25 cellular contexts compared by ENCODE assay signal in genomic region chr13:30481241-30481760, GRCh38. TPM values are rescaled to one million over a fixed set of nuclear protein-coding genes. Genes with fewer than 3 reads are reported as not detected.
DNase-seq lines count a peak whose midpoint lies in the region; ATAC-seq, FAIRE-seq and TF ChIP-seq lines count a peak whose summit lies in the region.
"Had no signal": no experiment of that assay in that cellular context is flagged by ENCODE, and none has a peak within 500 bp of the region (broad histone marks: within the 10 kb centered on the region; RNA-seq: fewer than 3 reads in every experiment).

No MANE protein-coding gene starts in this region.

- TF ChIP-seq CTCF in breast epithelium (IDR thresholded peaks at IDR 0.05) (no peak), MCF 10A (IDR thresholded peaks at IDR 0.05; ENCODE audit: unreplicated experiment) (no peak), WTC11 (IDR thresholded peaks at IDR 0.05) (no peak), keratinocyte (optimal IDR thresholded peaks at IDR 0.05 in 1 of 3, IDR thresholded peaks at IDR 0.05 in 1 of 3, conservative IDR thresholded peaks at IDR 0.05 in 1 of 3; ENCODE audit: extremely low read depth in 1 of 3, insufficient read depth in 2 of 3, low read length in 3 of 3) (no peak), chondrocyte (IDR thresholded peaks at IDR 0.05) (no peak)

- H3K27me3 Mint-ChIP-seq in MCF 10A (ENCODE audit: insufficient read depth, unreplicated experiment) (no peaks in the 10 kb centered on the region), WTC11 (ENCODE audit: low read depth) (no peaks in the 10 kb centered on the region), chondrocyte (ENCODE audit: low read depth) (no peaks in the 10 kb centered on the region)
- H3K27me3 Mint-ChIP-seq: B cell had no signal

- H3K4me1 ChIP-seq in breast epithelium, result peaks cover 0 to 6% of the 10 kb centered on the region in 2 donors
- H3K4me1 ChIP-seq in keratinocyte (ENCODE audit: control insufficient read depth, extremely low read depth, insufficient read depth, low read length), result peaks cover 13% of the 10 kb centered on the region

- TF ChIP-seq POLR2A in breast epithelium (IDR thresholded peaks at IDR 0.05), result no peak

- no peaks in the 10 kb centered on the region for H3K9me1 ChIP-seq in keratinocyte (ENCODE audit: control insufficient read depth, extremely low read depth, insufficient read depth, low read length)

- dilution Hi-C loops in keratinocyte (cut with MboI; ENCODE audit: extremely low pct_ligation_motif_present, low sequenced_read_pairs), result no loop called here

- FAIRE-seq in keratinocyte (lab: Jason Lieb, UNC), result peak; percentile 44
- FAIRE-seq: G401.6, GM12891, GM19239, H54, HTR-8/SVneo had no signal

- H3K27ac Mint-ChIP-seq in MCF 10A (ENCODE audit: low read depth, unreplicated experiment), result no peak overlapping the region
- H3K27ac Mint-ChIP-seq in WTC11, result peak overlapping the region; percentile 22; the same call in 1 of the 2 replicates
- no peak overlapping the region for H3K27ac Mint-ChIP-seq in chondrocyte (ENCODE audit: unreplicated experiment)
- H3K27ac Mint-ChIP-seq: B cell; CD8-positive, alpha-beta memory T cell had no signal

- H3K9me3 Mint-ChIP-seq in MCF 10A (ENCODE audit: unreplicated experiment), result no peaks in the 10 kb centered on the region
- H3K9me3 Mint-ChIP-seq in WTC11, result no peaks in the 10 kb centered on the region
- no peaks in the 10 kb centered on the region for H3K9me3 Mint-ChIP-seq in chondrocyte (ENCODE audit: low read depth)
- H3K9me3 Mint-ChIP-seq: CD8-positive, alpha-beta memory T cell had no signal

- no peaks in the 10 kb centered on the region for H3K9me3 ChIP-seq in breast epithelium
- H3K9me3 ChIP-seq in keratinocyte (ENCODE audit: control insufficient read depth, low read depth, low read length), result no peaks in the 10 kb centered on the region
- H3K9me3 ChIP-seq: BLaER1 treated with 17β-estradiol and CSF1 and Interleukin-3, amounts not matched to agents 10 nM and 100 nM had no signal

- H3K4me3 Mint-ChIP-seq in MCF 10A (ENCODE audit: unreplicated experiment) (no peak overlapping the region), WTC11 (no peak overlapping the region), chondrocyte (ENCODE audit: unreplicated experiment) (no peak overlapping the region)
- H3K4me3 Mint-ChIP-seq: B cell had no signal

- no peaks in the 10 kb centered on the region for H3K79me2 ChIP-seq in keratinocyte (ENCODE audit: control insufficient read depth, insufficient read depth, low read length)

- POLR2A ChIA-PET in MCF 10A (lab: Yijun Ruan, JAX), result no interaction called here
- POLR2A ChIA-PET in WTC11 (lab: Charles Lee), result no interaction called here

- intact Hi-C loops in breast epithelium (cut with DNase I; ENCODE audit: low total_unique reads) (no loop called here), MCF 10A (cut with micrococcal nuclease) (no loop called here)

- H3K9ac ChIP-seq in keratinocyte (ENCODE audit: control insufficient read depth, extremely low read depth, insufficient read depth, low read length), result no peak overlapping the region
- H3K9ac ChIP-seq: BLaER1 treated with 17β-estradiol and CSF1 and Interleukin-3, amounts not matched to agents 10 nM and 100 nM had no signal

- H3K27me3 ChIP-seq in breast epithelium, result no peaks in the 10 kb centered on the region
- H3K27me3 ChIP-seq in keratinocyte (ENCODE audit: control insufficient read depth, extremely low read depth, insufficient read depth, low read length), result no peaks in the 10 kb centered on the region
- H3K27me3 ChIP-seq: BLaER1 treated with 17β-estradiol and CSF1 and Interleukin-3, amounts not matched to agents 10 nM and 100 nM had no signal

- H3K4me1 Mint-ChIP-seq in MCF 10A (ENCODE audit: insufficient read depth, unreplicated experiment) (no peaks in the 10 kb centered on the region), WTC11 (peaks cover 44% of the 10 kb centered on the region), chondrocyte (ENCODE audit: low read depth) (no peaks in the 10 kb centered on the region)
- H3K4me1 Mint-ChIP-seq: CD8-positive, alpha-beta memory T cell had no signal

- H3K36me3 ChIP-seq in breast epithelium, result no peaks in the 10 kb centered on the region
- no peaks in the 10 kb centered on the region for H3K36me3 ChIP-seq in keratinocyte (ENCODE audit: control insufficient read depth in 2 of 2, extremely low read depth in 1 of 2, insufficient read depth in 2 of 2, low read length in 2 of 2)
- H3K36me3 ChIP-seq: BLaER1 treated with 17β-estradiol and CSF1 and Interleukin-3, amounts not matched to agents 10 nM and 100 nM had no signal

- H3K4me3 ChIP-seq in breast epithelium, result no peak overlapping the region
- no peak overlapping the region for H3K4me3 ChIP-seq in keratinocyte (ENCODE audit: control insufficient read depth in 2 of 3, extremely low read depth in 1 of 3, insufficient read depth in 2 of 3, low read depth in 1 of 3, low read length in 3 of 3)
- H3K4me3 ChIP-seq: BLaER1 treated with 17β-estradiol and CSF1 and Interleukin-3, amounts not matched to agents 10 nM and 100 nM had no signal

- ATAC-seq in WTC11, result no peak

- H3K36me3 Mint-ChIP-seq in MCF 10A (ENCODE audit: insufficient read depth, unreplicated experiment) (no peaks in the 10 kb centered on the region), WTC11 (no peaks in the 10 kb centered on the region), chondrocyte (ENCODE audit: low read depth) (peaks cover 1% of the 10 kb centered on the region)
- H3K36me3 Mint-ChIP-seq: CD8-positive, alpha-beta memory T cell had no signal

- CTCF ChIA-PET in MCF 10A (lab: Yijun Ruan, JAX), result interaction anchor here (0.7 kb wide), 1 partner anchor 673 kb away, joined by 3 read pairs; no protein-coding TSS in a partner anchor
- CTCF ChIA-PET in WTC11 (lab: Charles Lee), result no interaction called here

- H3K27ac ChIP-seq in breast epithelium (peak overlapping the region; percentile 26 to 41), keratinocyte (ENCODE audit: control insufficient read depth, insufficient read depth, low read length) (no peak overlapping the region)
- H3K27ac ChIP-seq: BLaER1 treated with 17β-estradiol and CSF1 and Interleukin-3, amounts not matched to agents 10 nM and 100 nM; HL-60 had no signal

- H2AFZ ChIP-seq in keratinocyte (ENCODE audit: control insufficient read depth, low read length), result no peak overlapping the region

- peak overlapping the region; percentile 24 for H3K4me2 ChIP-seq in keratinocyte (ENCODE audit: control insufficient read depth, extremely low read depth, insufficient read depth, low read depth, low read length)
- H3K4me2 ChIP-seq: BLaER1 treated with 17β-estradiol and CSF1 and Interleukin-3, amounts not matched to agents 10 nM and 100 nM had no signal

- DNase-seq in breast epithelium (ENCODE audit: low spot score in 2 of 2), result no peak
- no peak for DNase-seq in MCF 10A (ENCODE audit: unreplicated experiment)
- no peak for DNase-seq in WTC11 (ENCODE audit: low spot score)
- DNase-seq in keratinocyte (ENCODE audit: low read depth, low spot score), result no peak
- DNase-seq in chondrocyte (ENCODE audit: low spot score), result no peak
- DNase-seq in AG20443 (ENCODE audit: low spot score), result no peak
- DNase-seq in NCI-H1417 (lab: John Stamatoyannopoulos, UW), result no peak
- DNase-seq in GOT3 (lab: John Stamatoyannopoulos, UW), result no peak
- DNase-seq: 8988T; CD8-positive, alpha-beta memory T cell; COR-L47; DMS 273 treated with DMSO at 0.1 percent for 48 hours; DMS53; DND-41; EL; HCEC 1CT; IMR-90 had no signal

- H4K20me1 ChIP-seq in keratinocyte (ENCODE audit: control insufficient read depth, extremely low read depth, insufficient read depth, low read length), result no peaks in the 10 kb centered on the region
- H4K20me1 ChIP-seq: BLaER1 treated with 17β-estradiol and CSF1 and Interleukin-3, amounts not matched to agents 10 nM and 100 nM had no signal

- BruUV-seq in MCF 10A (replicated peaks; lab: Mats Ljungman, UMichigan), result no TSS peak

TF ChIP-seq in WTC11, 78 proteins besides CTCF, POLR2A, EP300 and RAD21 (continues in another document):
- TF ChIP-seq TEAD4 (CRISPR knock-in tag; IDR thresholded peaks at IDR 0.05), result no peak
- no peak for TF ChIP-seq SP1 (CRISPR knock-in tag; conservative IDR thresholded peaks at IDR 0.05)
- TF ChIP-seq MLX (CRISPR knock-in tag; IDR thresholded peaks at IDR 0.05), result no peak

RNA-seq across cellular contexts. Expression of gene HMGB1, which starts 15.6 kb away (rescaled TPM):
- 100 to 1,000 TPM; 185 to 269 (median 262) TPM for total RNA-seq in breast epithelium
- 302 and 307 TPM in 2 replicates for total RNA-seq in MCF 10A (2022)
- total RNA-seq in WTC11 (2021), result 611 to 640 TPM (median 616 TPM) in 3 replicates
- 63.8 to 221 TPM (median 156 TPM) in 3 replicates for polyA plus RNA-seq in keratinocyte
- polyA plus RNA-seq in keratinocyte (2011; ENCODE audit: low read depth), result 186 TPM
- 86.2 and 123 TPM in 2 replicates for polyA plus RNA-seq in keratinocyte (2011; cell fraction: cytosol; rRNA removed)
- polyA plus RNA-seq in keratinocyte (2011; cell fraction: nucleus; rRNA removed), result 91.3 and 133 TPM in 2 replicates
- polyA plus RNA-seq in keratinocyte (2012; ENCODE audit: low replicate concordance), result 202 and 323 TPM in 2 replicates
- polyA minus RNA-seq in keratinocyte, result 6.2 to 53.1 TPM (median 12.2 TPM) in 3 replicates
- 56.4 TPM for polyA minus RNA-seq in keratinocyte (2011; cell fraction: cytosol; rRNA and poly(A)+ RNA removed)
- polyA minus RNA-seq in keratinocyte (2011; cell fraction: nucleus; rRNA and poly(A)+ RNA removed), result 16.7 and 30.3 TPM in 2 replicates
- 182 to 256 TPM (median 188 TPM) in 3 replicates for total RNA-seq in chondrocyte

RNA-seq across cellular contexts. Expression of gene UBE2L5, which starts 59.0 kb away (rescaled TPM):
- total RNA-seq in breast epithelium (1 to 10 TPM in 1 of 3 donors, under 1 TPM in 1, not detected in 1; 0.98 to 1.3 TPM), MCF 10A (2022) (not detected in 2 replicates), WTC11 (2021) (0.13 TPM in 1 of 3 replicates, not detected in the others), chondrocyte (not detected in 3 replicates)
- 0.26 to 0.38 TPM in 2 of 3 replicates, not detected in the other for polyA plus RNA-seq in keratinocyte
- not detected for polyA plus RNA-seq in keratinocyte (2011; ENCODE audit: low read depth)
- 0.22 and 0.30 TPM in 2 replicates for polyA plus RNA-seq in keratinocyte (2011; cell fraction: cytosol; rRNA removed)
- not detected in 2 replicates for polyA plus RNA-seq in keratinocyte (2011; cell fraction: nucleus; rRNA removed)
- 0.34 TPM in 1 of 2 replicates, not detected in the other for polyA plus RNA-seq in keratinocyte (2012; ENCODE audit: low replicate concordance)
- polyA minus RNA-seq in keratinocyte, result not detected in 3 replicates
- not detected for polyA minus RNA-seq in keratinocyte (2011; cell fraction: cytosol; rRNA and poly(A)+ RNA removed)
- not detected in 2 replicates for polyA minus RNA-seq in keratinocyte (2011; cell fraction: nucleus; rRNA and poly(A)+ RNA removed)
- total RNA-seq: CD8-positive, alpha-beta memory T cell had no signal
- polyA plus RNA-seq: CD8-positive, alpha-beta memory T cell; IMR-90 had no signal
